In the genomic region with DNA sequence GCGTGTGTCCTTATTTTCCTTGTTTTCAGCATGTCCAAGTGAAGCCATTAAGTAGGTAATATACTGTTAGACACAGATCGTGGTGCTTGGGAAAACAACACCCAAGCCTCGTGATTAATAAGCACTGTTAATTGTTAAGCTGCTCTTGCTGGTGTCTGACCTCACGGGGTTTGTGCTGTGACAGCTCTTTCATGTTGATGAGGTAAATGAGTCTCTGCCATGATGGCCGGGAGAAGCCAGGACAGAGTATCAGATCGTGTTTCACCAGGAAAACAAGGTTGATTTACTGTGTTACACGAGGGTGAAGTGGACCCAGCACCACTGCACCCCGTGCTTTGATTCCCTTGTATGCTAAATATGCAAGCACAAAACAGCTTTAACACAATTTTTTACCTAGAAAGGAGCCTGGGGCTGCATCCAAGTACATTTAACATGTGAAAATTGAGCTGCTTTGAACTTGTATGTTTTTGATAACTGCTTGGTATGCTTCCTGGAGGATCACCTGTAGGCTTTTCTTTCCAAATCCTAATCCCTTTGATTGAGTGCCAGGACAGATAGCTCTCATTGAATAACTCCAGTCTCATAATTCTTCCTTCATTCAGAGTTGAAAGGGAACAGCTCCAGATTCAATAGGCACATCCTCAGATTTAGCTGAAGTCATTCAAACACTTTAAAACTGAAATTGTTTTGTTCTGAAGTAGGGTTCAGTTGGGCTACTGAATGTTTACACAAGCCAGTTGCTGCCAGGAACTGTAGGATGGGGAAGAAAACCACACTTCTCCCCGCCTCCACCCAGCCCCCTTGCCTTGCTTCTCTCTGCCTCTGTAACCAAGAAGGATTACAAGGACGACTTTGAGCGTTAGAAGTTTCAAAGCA, we compare ENCODE assay signal across 10 cellular contexts.
DNase-seq lines count a peak whose midpoint lies in the region; ATAC-seq and TF ChIP-seq lines count a peak whose summit lies in the region.
"Had no signal": no experiment of that assay in that cellular context is flagged by ENCODE, and none has a peak within 500 bp of the region (broad histone marks: within the 10 kb centered on the region; RNA-seq: fewer than 3 reads in every experiment).

No MANE protein-coding gene starts in this region.

- no peaks in the 10 kb centered on the region for H3K9me3 ChIP-seq in suprapubic skin

- TF ChIP-seq CTCF in suprapubic skin (IDR thresholded peaks at IDR 0.05) = no peak

- DNase-seq in SIG-M5 treated with dmso at 0.1 percent for 504 hours (lab: John Stamatoyannopoulos, UW; ENCODE audit: unreplicated experiment) = peak; percentile 1
- no peak for DNase-seq in SIG-M5 (lab: John Stamatoyannopoulos, UW)
- peak; percentile 25 for DNase-seq in OCI-M1 (lab: John Stamatoyannopoulos, UW)
- DNase-seq in glomerular visceral epithelial cell (ENCODE audit: extremely low spot score) = peak; percentile 15
- DNase-seq in suprapubic skin (ENCODE audit: low spot score in 2 of 2) = no peak
- no peak for DNase-seq in activated CD8-positive, alpha-beta memory T cell treated with anti-CD3 and anti-CD28 coated beads for 24 hours
- DNase-seq: activated naive CD8-positive, alpha-beta T cell treated with anti-CD3 and anti-CD28 coated beads, Interleukin-2, amount 50 U/mL, for 24 hours had no signal

- peaks cover 16% of the 10 kb centered on the region for H3K4me1 ChIP-seq in suprapubic skin

- H3K27ac ChIP-seq in suprapubic skin = peak overlapping the region; percentile 60

- no peak overlapping the region for H3K4me3 ChIP-seq in suprapubic skin

- H3K36me3 ChIP-seq in suprapubic skin = no peaks in the 10 kb centered on the region

- WGBS in suprapubic skin = 48% methylated on average over 11 of the region's 11 CpGs

- TF ChIP-seq EP300 in suprapubic skin (IDR thresholded peaks at IDR 0.05) = no peak

- H3K27me3 ChIP-seq in suprapubic skin = no peaks in the 10 kb centered on the region

- no peak for TF ChIP-seq POLR2A in suprapubic skin (IDR thresholded peaks at IDR 0.05)

- ATAC-seq in HG02678 (IDR thresholded peaks at IDR 0.05; ENCODE audit: unreplicated experiment) (no peak), GM18498 (IDR thresholded peaks at IDR 0.05; ENCODE audit: unreplicated experiment) (no peak)
- ATAC-seq: activated naive CD8-positive, alpha-beta T cell treated with anti-CD3 and anti-CD28 coated beads, Interleukin-2, amount 50 U/mL, for 24 hours; left lobe of liver had no signal

Comparison
In these comparisons a context has a peak if more than half of its experiments do, and no peak if none do; other contexts are left out.
1. DNase-seq: peak in SIG-M5 treated with dmso at 0.1 percent for 504 hours (single experiment), OCI-M1 (single experiment) and glomerular visceral epithelial cell (single experiment); none in SIG-M5 (single experiment), suprapubic skin (0 of 2) and activated CD8-positive, alpha-beta memory T cell treated with anti-CD3 and anti-CD28 coated beads for 24 hours (single experiment).